ENCODE assay signal across 2 cellular contexts in the genomic region with DNA sequence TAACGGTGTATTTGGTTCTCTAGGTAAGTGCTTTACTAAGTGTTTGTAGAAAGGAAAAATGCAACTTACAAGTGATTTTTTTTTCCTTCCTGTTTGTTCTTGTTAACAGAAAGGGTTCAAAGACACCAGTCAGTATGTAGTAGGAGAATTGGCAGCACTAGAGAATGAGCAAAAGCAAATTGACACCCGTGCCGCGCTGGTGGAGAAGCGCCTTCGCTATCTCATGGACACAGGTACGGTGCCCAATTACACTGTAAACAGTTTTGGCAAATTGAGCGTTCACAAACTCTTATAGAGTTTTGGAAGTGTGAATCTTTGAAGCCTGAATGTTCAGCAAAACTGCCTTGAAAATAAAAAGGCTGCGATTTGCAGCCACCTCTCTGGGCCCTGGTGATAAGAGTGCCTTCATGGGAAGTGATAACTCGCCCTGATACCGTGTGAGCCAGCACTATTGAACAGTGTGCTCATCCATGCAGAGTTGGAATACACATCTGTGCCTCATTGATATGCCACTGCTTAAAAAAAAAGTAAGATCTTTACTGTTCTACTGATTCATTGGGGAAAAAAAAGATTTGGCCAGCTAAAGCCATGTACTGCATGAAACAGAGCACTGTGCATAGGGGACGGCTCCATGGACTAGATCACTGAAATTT.
TF ChIP-seq lines count a peak whose summit lies in the region.

No MANE protein-coding gene starts in this region.

TF ChIP-seq in HepG2, 621 proteins besides CTCF, POLR2A, EP300 and RAD21:
- TF ChIP-seq, protein P1, sequence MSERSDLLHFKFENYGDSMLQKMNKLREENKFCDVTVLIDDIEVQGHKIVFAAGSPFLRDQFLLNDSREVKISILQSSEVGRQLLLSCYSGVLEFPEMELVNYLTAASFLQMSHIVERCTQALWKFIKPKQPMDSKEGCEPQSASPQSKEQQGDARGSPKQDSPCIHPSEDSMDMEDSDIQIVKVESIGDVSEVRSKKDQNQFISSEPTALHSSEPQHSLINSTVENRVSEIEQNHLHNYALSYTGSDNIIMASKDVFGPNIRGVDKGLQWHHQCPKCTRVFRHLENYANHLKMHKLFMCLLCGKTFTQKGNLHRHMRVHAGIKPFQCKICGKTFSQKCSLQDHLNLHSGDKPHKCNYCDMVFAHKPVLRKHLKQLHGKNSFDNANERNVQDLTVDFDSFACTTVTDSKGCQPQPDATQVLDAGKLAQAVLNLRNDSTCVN (CRISPR knock-in tag; IDR thresholded peaks at IDR 0.05; ENCODE audit: borderline replicate concordance), result no peak
- TF ChIP-seq RBM22 (optimal IDR thresholded peaks at IDR 0.05; ENCODE audit: low read length), result peak; percentile 83

TF ChIP-seq in K562, 482 proteins besides CTCF, POLR2A, EP300 and RAD21 (continues in another document):
- TF ChIP-seq GATA2 (CRISPR knock-in tag; IDR thresholded peaks at IDR 0.05) (peak; percentile 77; the same call in 1 of the 2 replicates), SMARCE1 (IDR thresholded peaks at IDR 0.05) (peak; percentile 86), LEF1 (IDR thresholded peaks at IDR 0.05) (peak; percentile 38; the same call in 1 of the 2 replicates), FOSL1 (tag; conservative IDR thresholded peaks at IDR 0.05) (peak; percentile 47; the same call in 1 of the 2 replicates), CTBP1 (IDR thresholded peaks at IDR 0.05; ENCODE audit: borderline replicate concordance) (peak; percentile 56; the same call in 1 of the 2 replicates), TARDBP (IDR thresholded peaks at IDR 0.05) (no peak), NCOA4 (IDR thresholded peaks at IDR 0.05; ENCODE audit: partially characterized antibody) (no peak), PPARD (CRISPR knock-in tag; IDR thresholded peaks at IDR 0.05) (no peak), NFE2 (IDR thresholded peaks at IDR 0.05; ENCODE audit: low read depth) (peak; percentile 79), MIER1 (IDR thresholded peaks at IDR 0.05; ENCODE audit: low read depth) (no peak), ELF4 (CRISPR knock-in tag; IDR thresholded peaks at IDR 0.05) (no peak), BHLHE40 (IDR thresholded peaks at IDR 0.05; ENCODE audit: low read length) (peak; percentile 27; the same call in 1 of the 2 replicates)
- TF ChIP-seq, protein P2, sequence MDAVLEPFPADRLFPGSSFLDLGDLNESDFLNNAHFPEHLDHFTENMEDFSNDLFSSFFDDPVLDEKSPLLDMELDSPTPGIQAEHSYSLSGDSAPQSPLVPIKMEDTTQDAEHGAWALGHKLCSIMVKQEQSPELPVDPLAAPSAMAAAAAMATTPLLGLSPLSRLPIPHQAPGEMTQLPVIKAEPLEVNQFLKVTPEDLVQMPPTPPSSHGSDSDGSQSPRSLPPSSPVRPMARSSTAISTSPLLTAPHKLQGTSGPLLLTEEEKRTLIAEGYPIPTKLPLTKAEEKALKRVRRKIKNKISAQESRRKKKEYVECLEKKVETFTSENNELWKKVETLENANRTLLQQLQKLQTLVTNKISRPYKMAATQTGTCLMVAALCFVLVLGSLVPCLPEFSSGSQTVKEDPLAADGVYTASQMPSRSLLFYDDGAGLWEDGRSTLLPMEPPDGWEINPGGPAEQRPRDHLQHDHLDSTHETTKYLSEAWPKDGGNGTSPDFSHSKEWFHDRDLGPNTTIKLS (IDR thresholded peaks at IDR 0.05; ENCODE audit: borderline replicate concordance, low read depth), result no peak
- TF ChIP-seq, protein P3, sequence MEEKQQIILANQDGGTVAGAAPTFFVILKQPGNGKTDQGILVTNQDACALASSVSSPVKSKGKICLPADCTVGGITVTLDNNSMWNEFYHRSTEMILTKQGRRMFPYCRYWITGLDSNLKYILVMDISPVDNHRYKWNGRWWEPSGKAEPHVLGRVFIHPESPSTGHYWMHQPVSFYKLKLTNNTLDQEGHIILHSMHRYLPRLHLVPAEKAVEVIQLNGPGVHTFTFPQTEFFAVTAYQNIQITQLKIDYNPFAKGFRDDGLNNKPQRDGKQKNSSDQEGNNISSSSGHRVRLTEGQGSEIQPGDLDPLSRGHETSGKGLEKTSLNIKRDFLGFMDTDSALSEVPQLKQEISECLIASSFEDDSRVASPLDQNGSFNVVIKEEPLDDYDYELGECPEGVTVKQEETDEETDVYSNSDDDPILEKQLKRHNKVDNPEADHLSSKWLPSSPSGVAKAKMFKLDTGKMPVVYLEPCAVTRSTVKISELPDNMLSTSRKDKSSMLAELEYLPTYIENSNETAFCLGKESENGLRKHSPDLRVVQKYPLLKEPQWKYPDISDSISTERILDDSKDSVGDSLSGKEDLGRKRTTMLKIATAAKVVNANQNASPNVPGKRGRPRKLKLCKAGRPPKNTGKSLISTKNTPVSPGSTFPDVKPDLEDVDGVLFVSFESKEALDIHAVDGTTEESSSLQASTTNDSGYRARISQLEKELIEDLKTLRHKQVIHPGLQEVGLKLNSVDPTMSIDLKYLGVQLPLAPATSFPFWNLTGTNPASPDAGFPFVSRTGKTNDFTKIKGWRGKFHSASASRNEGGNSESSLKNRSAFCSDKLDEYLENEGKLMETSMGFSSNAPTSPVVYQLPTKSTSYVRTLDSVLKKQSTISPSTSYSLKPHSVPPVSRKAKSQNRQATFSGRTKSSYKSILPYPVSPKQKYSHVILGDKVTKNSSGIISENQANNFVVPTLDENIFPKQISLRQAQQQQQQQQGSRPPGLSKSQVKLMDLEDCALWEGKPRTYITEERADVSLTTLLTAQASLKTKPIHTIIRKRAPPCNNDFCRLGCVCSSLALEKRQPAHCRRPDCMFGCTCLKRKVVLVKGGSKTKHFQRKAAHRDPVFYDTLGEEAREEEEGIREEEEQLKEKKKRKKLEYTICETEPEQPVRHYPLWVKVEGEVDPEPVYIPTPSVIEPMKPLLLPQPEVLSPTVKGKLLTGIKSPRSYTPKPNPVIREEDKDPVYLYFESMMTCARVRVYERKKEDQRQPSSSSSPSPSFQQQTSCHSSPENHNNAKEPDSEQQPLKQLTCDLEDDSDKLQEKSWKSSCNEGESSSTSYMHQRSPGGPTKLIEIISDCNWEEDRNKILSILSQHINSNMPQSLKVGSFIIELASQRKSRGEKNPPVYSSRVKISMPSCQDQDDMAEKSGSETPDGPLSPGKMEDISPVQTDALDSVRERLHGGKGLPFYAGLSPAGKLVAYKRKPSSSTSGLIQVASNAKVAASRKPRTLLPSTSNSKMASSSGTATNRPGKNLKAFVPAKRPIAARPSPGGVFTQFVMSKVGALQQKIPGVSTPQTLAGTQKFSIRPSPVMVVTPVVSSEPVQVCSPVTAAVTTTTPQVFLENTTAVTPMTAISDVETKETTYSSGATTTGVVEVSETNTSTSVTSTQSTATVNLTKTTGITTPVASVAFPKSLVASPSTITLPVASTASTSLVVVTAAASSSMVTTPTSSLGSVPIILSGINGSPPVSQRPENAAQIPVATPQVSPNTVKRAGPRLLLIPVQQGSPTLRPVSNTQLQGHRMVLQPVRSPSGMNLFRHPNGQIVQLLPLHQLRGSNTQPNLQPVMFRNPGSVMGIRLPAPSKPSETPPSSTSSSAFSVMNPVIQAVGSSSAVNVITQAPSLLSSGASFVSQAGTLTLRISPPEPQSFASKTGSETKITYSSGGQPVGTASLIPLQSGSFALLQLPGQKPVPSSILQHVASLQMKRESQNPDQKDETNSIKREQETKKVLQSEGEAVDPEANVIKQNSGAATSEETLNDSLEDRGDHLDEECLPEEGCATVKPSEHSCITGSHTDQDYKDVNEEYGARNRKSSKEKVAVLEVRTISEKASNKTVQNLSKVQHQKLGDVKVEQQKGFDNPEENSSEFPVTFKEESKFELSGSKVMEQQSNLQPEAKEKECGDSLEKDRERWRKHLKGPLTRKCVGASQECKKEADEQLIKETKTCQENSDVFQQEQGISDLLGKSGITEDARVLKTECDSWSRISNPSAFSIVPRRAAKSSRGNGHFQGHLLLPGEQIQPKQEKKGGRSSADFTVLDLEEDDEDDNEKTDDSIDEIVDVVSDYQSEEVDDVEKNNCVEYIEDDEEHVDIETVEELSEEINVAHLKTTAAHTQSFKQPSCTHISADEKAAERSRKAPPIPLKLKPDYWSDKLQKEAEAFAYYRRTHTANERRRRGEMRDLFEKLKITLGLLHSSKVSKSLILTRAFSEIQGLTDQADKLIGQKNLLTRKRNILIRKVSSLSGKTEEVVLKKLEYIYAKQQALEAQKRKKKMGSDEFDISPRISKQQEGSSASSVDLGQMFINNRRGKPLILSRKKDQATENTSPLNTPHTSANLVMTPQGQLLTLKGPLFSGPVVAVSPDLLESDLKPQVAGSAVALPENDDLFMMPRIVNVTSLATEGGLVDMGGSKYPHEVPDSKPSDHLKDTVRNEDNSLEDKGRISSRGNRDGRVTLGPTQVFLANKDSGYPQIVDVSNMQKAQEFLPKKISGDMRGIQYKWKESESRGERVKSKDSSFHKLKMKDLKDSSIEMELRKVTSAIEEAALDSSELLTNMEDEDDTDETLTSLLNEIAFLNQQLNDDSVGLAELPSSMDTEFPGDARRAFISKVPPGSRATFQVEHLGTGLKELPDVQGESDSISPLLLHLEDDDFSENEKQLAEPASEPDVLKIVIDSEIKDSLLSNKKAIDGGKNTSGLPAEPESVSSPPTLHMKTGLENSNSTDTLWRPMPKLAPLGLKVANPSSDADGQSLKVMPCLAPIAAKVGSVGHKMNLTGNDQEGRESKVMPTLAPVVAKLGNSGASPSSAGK (IDR thresholded peaks at IDR 0.05), result no peak
- TF ChIP-seq, protein P4, sequence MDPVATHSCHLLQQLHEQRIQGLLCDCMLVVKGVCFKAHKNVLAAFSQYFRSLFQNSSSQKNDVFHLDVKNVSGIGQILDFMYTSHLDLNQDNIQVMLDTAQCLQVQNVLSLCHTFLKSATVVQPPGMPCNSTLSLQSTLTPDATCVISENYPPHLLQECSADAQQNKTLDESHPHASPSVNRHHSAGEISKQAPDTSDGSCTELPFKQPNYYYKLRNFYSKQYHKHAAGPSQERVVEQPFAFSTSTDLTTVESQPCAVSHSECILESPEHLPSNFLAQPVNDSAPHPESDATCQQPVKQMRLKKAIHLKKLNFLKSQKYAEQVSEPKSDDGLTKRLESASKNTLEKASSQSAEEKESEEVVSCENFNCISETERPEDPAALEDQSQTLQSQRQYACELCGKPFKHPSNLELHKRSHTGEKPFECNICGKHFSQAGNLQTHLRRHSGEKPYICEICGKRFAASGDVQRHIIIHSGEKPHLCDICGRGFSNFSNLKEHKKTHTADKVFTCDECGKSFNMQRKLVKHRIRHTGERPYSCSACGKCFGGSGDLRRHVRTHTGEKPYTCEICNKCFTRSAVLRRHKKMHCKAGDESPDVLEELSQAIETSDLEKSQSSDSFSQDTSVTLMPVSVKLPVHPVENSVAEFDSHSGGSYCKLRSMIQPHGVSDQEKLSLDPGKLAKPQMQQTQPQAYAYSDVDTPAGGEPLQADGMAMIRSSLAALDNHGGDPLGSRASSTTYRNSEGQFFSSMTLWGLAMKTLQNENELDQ (CRISPR knock-in tag; IDR thresholded peaks at IDR 0.05; ENCODE audit: borderline replicate concordance), result no peak
- TF ChIP-seq, protein P5, sequence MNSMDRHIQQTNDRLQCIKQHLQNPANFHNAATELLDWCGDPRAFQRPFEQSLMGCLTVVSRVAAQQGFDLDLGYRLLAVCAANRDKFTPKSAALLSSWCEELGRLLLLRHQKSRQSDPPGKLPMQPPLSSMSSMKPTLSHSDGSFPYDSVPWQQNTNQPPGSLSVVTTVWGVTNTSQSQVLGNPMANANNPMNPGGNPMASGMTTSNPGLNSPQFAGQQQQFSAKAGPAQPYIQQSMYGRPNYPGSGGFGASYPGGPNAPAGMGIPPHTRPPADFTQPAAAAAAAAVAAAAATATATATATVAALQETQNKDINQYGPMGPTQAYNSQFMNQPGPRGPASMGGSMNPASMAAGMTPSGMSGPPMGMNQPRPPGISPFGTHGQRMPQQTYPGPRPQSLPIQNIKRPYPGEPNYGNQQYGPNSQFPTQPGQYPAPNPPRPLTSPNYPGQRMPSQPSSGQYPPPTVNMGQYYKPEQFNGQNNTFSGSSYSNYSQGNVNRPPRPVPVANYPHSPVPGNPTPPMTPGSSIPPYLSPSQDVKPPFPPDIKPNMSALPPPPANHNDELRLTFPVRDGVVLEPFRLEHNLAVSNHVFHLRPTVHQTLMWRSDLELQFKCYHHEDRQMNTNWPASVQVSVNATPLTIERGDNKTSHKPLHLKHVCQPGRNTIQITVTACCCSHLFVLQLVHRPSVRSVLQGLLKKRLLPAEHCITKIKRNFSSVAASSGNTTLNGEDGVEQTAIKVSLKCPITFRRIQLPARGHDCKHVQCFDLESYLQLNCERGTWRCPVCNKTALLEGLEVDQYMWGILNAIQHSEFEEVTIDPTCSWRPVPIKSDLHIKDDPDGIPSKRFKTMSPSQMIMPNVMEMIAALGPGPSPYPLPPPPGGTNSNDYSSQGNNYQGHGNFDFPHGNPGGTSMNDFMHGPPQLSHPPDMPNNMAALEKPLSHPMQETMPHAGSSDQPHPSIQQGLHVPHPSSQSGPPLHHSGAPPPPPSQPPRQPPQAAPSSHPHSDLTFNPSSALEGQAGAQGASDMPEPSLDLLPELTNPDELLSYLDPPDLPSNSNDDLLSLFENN (IDR thresholded peaks at IDR 0.05; ENCODE audit: low read depth in 2 of 2, low read length in 2 of 2), result peak in 1 of 2 experiments; percentile 58; a peak in 1 of 4 replicates
- TF ChIP-seq, protein P6, sequence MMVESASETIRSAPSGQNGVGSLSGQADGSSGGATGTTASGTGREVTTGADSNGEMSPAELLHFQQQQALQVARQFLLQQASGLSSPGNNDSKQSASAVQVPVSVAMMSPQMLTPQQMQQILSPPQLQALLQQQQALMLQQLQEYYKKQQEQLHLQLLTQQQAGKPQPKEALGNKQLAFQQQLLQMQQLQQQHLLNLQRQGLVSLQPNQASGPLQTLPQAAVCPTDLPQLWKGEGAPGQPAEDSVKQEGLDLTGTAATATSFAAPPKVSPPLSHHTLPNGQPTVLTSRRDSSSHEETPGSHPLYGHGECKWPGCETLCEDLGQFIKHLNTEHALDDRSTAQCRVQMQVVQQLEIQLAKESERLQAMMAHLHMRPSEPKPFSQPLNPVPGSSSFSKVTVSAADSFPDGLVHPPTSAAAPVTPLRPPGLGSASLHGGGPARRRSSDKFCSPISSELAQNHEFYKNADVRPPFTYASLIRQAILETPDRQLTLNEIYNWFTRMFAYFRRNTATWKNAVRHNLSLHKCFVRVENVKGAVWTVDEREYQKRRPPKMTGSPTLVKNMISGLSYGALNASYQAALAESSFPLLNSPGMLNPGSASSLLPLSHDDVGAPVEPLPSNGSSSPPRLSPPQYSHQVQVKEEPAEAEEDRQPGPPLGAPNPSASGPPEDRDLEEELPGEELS (CRISPR knock-in tag; IDR thresholded peaks at IDR 0.05; ENCODE audit: borderline replicate concordance), result no peak
- TF ChIP-seq, protein P7, sequence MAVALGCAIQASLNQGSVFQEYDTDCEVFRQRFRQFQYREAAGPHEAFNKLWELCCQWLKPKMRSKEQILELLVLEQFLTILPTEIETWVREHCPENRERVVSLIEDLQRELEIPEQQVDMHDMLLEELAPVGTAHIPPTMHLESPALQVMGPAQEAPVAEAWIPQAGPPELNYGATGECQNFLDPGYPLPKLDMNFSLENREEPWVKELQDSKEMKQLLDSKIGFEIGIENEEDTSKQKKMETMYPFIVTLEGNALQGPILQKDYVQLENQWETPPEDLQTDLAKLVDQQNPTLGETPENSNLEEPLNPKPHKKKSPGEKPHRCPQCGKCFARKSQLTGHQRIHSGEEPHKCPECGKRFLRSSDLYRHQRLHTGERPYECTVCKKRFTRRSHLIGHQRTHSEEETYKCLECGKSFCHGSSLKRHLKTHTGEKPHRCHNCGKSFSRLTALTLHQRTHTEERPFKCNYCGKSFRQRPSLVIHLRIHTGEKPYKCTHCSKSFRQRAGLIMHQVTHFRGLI (CRISPR knock-in tag; IDR thresholded peaks at IDR 0.05), result no peak
- TF ChIP-seq, protein P8, sequence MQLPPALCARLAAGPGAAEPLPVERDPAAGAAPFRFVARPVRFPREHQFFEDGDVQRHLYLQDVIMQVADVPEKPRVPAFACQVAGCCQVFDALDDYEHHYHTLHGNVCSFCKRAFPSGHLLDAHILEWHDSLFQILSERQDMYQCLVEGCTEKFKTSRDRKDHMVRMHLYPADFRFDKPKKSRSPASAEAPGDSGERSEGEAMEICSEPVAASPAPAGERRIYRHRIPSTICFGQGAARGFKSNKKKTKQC (CRISPR knock-in tag; IDR thresholded peaks at IDR 0.05), result no peak
- TF ChIP-seq, protein P9, sequence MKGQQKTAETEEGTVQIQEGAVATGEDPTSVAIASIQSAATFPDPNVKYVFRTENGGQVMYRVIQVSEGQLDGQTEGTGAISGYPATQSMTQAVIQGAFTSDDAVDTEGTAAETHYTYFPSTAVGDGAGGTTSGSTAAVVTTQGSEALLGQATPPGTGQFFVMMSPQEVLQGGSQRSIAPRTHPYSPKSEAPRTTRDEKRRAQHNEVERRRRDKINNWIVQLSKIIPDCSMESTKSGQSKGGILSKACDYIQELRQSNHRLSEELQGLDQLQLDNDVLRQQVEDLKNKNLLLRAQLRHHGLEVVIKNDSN (CRISPR knock-in tag; IDR thresholded peaks at IDR 0.05), result no peak
